In the genomic region with DNA sequence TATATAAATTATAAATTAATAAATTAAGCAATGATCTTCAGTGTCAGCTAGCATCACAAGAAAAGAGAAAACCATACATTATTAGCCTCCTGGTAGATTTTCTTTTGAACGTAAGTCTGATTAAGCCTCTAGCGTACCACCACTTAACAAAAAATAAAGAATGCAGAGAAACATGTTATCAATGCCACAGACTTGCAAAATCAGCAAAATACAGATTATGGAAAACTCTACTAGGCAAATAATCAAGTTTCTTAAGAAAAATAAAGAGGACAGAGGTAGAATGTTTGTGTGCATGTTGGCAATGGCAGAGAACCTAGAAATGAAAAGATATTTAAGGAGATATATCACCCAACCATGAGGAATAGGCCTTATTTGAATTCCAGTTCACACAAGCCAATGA, we compare ENCODE assay signal across 29 cellular contexts. TPM values are rescaled to one million over a fixed set of nuclear protein-coding genes. Genes with fewer than 3 reads are reported as not detected.
"Had no signal": no experiment of that assay in that cellular context is flagged by ENCODE, and none has a peak within 500 bp of the region (broad histone marks: within the 10 kb centered on the region; RNA-seq: fewer than 3 reads in every experiment).

No MANE protein-coding gene starts in this region.

- DNase-seq: stimulated activated CD4-positive, alpha-beta T cell treated with anti-CD3 and anti-CD28 coated beads, Interleukin-2, amount 100 ng/mL, for 48 hours; stimulated activated CD4-positive, alpha-beta T cell treated with anti-CD3 and anti-CD28 coated beads, Interleukin-4, amount 100 ng/mL, for 1 hour; stimulated activated CD4-positive, alpha-beta T cell treated with anti-CD3 and anti-CD28 coated beads, Interleukin-4, amount 100 ng/mL, for 24 hours; stimulated activated CD4-positive, alpha-beta T cell treated with anti-CD3 and anti-CD28 coated beads, Interleukin-4, amount 100 ng/mL, for 4 hours; stimulated activated CD8-positive, alpha-beta memory T cell treated with anti-CD3 and anti-CD28 coated beads, Interleukin-4, amount 100 ng/mL, for 48 hours; stimulated activated naive B cell treated with anti-CD40 and anti-IgM and Interleukin-4, amounts not matched to agents 10 μg/mL and 1 μg/mL and 100 μg/mL, for 72 hours; stimulated activated naive CD4-positive, alpha-beta T cell; stimulated activated naive CD4-positive, alpha-beta T cell treated with Interleukin-2 at 50 U/mL for 16 hours; stimulated activated naive CD8-positive, alpha-beta T cell treated with anti-CD3 and anti-CD28 coated beads, Interleukin-15, amount 100 ng/mL, for 72 hours; stimulated activated naive CD8-positive, alpha-beta T cell treated with anti-CD3 and anti-CD28 coated beads, Interleukin-15, Interleukin-2, amounts not matched to agents 100 U/mL and 50 U/mL, for 24 hours; stomach; substantia nigra; testis; thyroid gland; tibial artery; transverse colon; trophoblast cell; upper lobe of left lung; upper lobe of right lung; uterus had no signal

- FAIRE-seq: urothelium cell line had no signal

- H3K36me3 ChIP-seq: stomach, suprapubic skin, thoracic aorta, thyroid gland, tibial artery, tibial nerve, transverse colon, upper lobe of left lung, upper lobe of right lung, uterus, vagina had no signal

- H3K9me3 ChIP-seq: stomach, testis, thoracic aorta, thyroid gland, tibial artery, transverse colon, upper lobe of left lung, upper lobe of right lung, uterus, vagina had no signal

- H3K4me1 ChIP-seq: stomach, suprapubic skin, testis, thyroid gland, tibial artery, tibial nerve, transverse colon, upper lobe of left lung, upper lobe of right lung, uterus, vagina had no signal

- H3K4me3 ChIP-seq: stomach, suprapubic skin, testis, thoracic aorta, thyroid gland, tibial artery, tibial nerve, transverse colon, upper lobe of left lung, upper lobe of right lung, uterus, vagina had no signal

- ATAC-seq: stimulated activated effector memory CD8-positive, alpha-beta T cell treated with anti-CD3 and anti-CD28 coated beads, Interleukin-12 subunit alpha, Interleukin-12 subunit beta, amount 100 ng/mL, for 72 hours; stimulated activated memory B cell treated with anti-CD40 and anti-IgM and Interleukin-4, amounts not matched to agents 10 μg/mL and 1 μg/mL and 100 μg/mL, for 72 hours; stimulated activated naive B cell treated with anti-CD40 and anti-IgM and Interleukin-4, amounts not matched to agents 10 μg/mL and 1 μg/mL and 100 μg/mL, for 72 hours; stimulated activated naive CD8-positive, alpha-beta T cell treated with anti-CD3 and anti-CD28 coated beads, Interleukin-15, amount 100 ng/mL, for 72 hours; stimulated activated naive CD8-positive, alpha-beta T cell treated with anti-CD3 and anti-CD28 coated beads, Interleukin-15, Interleukin-2, amounts not matched to agents 100 U/mL and 50 U/mL, for 24 hours; upper lobe of right lung had no signal

- H3K27me3 ChIP-seq: testis, thyroid gland, tibial artery, tibial nerve, transverse colon, upper lobe of left lung, upper lobe of right lung, uterus, vagina had no signal

- H3K27ac ChIP-seq: stomach, suprapubic skin, testis, thoracic aorta, thyroid gland, tibial artery, tibial nerve, transverse colon, upper lobe of left lung, upper lobe of right lung, uterus, vagina had no signal

RNA-seq across cellular contexts. Expression of a gene that starts 8.4 kb away (rescaled TPM):
- total RNA-seq: subcutaneous adipose tissue, suprapubic skin, tibial nerve, ureter had no signal
